In genomic region chr1:172601046-172601630, GRCh38 we compare ENCODE assay signal across 22 cellular contexts. TPM values are rescaled to one million over a fixed set of nuclear protein-coding genes. Genes with fewer than 3 reads are reported as not detected.
DNase-seq lines count a peak whose midpoint lies in the region; ATAC-seq, FAIRE-seq and TF ChIP-seq lines count a peak whose summit lies in the region.
"Had no signal": no experiment of that assay in that cellular context is flagged by ENCODE, and none has a peak within 500 bp of the region (broad histone marks: within the 10 kb centered on the region; RNA-seq: fewer than 3 reads in every experiment).

No MANE protein-coding gene starts in this region.

- H3K79me1 ChIP-seq in IMR-90 (ENCODE audit: low read depth in 1 of 2, low read length in 2 of 2): peaks cover 6 to 10% of the 10 kb centered on the region in 2 experiments

- no peak for DNase-seq in activated T-cell treated with anti-CD3 and anti-CD28 coated beads, Interleukin-2, amount 50 U/mL, for 24 hours
- no peak for DNase-seq in activated T-cell treated with anti-CD3 and anti-CD28 coated beads, Interleukin-2, amount 50 U/mL, for 48 hours
- DNase-seq in IMR-90 (no peak), K562 (ENCODE audit: extremely low read depth in 1 of 4, low spot score in 3 of 4) (no peak), progenitor cell of endocrine pancreas (ENCODE audit: low spot score, unreplicated experiment) (no peak), SW480 (ENCODE audit: low spot score) (no peak), KBM-7 (no peak), AG20443 (ENCODE audit: low spot score) (no peak)
- DNase-seq: C1 segment of cervical spinal cord; CD8-positive, alpha-beta memory T cell; NCI-H1436; NCI-H2029 treated with DMSO at 0.1 percent for 48 hours; NCI-H2171; SIG-M5 had no signal

- peaks cover 72% of the 10 kb centered on the region for H3K36me3 Mint-ChIP-seq in activated T-cell treated with anti-CD3 and anti-CD28 coated beads, Interleukin-2, amount 50 U/mL, for 24 hours (ENCODE audit: low read depth)
- peaks cover 44% of the 10 kb centered on the region for H3K36me3 Mint-ChIP-seq in progenitor cell of endocrine pancreas (ENCODE audit: insufficient read depth)

- no peak overlapping the region for H3K18ac ChIP-seq in IMR-90 (ENCODE audit: low read depth, low read length)

- peaks cover 7% of the 10 kb centered on the region for H3K4me1 Mint-ChIP-seq in activated T-cell treated with anti-CD3 and anti-CD28 coated beads, Interleukin-2, amount 50 U/mL, for 24 hours (ENCODE audit: low read depth)
- H3K4me1 Mint-ChIP-seq in progenitor cell of endocrine pancreas (ENCODE audit: low read depth): peaks cover 14% of the 10 kb centered on the region

- no peak overlapping the region for H3K14ac ChIP-seq in IMR-90 (replicated peaks; ENCODE audit: low read depth, low read length)

- ATAC-seq in IMR-90 (ENCODE audit: low read depth): no peak
- ATAC-seq in K562: peak; percentile 39
- ATAC-seq: SK-N-SH treated with all-trans-retinoic acid at 6 μM for 48 hours had no signal

- no peak overlapping the region for H4K8ac ChIP-seq in IMR-90 (ENCODE audit: low read depth in 2 of 2, low read length in 2 of 2)

- peak overlapping the region; percentile 23 for H3K27ac Mint-ChIP-seq in activated T-cell treated with anti-CD3 and anti-CD28 coated beads, Interleukin-2, amount 50 U/mL, for 24 hours
- peak overlapping the region; percentile 30 for H3K27ac Mint-ChIP-seq in progenitor cell of endocrine pancreas

- TF ChIP-seq CTCF in IMR-90 (conservative IDR thresholded peaks at IDR 0.05; ENCODE audit: low read depth, low read length): no peak
- no peak for TF ChIP-seq CTCF in K562 (IDR thresholded peaks at IDR 0.05 in 2 of 3, conservative IDR thresholded peaks at IDR 0.05 in 1 of 3; ENCODE audit: insufficient read depth in 2 of 3, low read depth in 1 of 3, low read length in 3 of 3)
- no peak for TF ChIP-seq CTCF in progenitor cell of endocrine pancreas (IDR thresholded peaks at IDR 0.05; ENCODE audit: unreplicated experiment)

- TF ChIP-seq POLR2A in IMR-90 (IDR thresholded peaks at IDR 0.05; ENCODE audit: low read depth, low read length) (no peak), K562 (conservative IDR thresholded peaks at IDR 0.05) (no peak)

- no peaks in the 10 kb centered on the region for H3K9me3 Mint-ChIP-seq in activated T-cell treated with anti-CD3 and anti-CD28 coated beads, Interleukin-2, amount 50 U/mL, for 24 hours
- H3K9me3 Mint-ChIP-seq in progenitor cell of endocrine pancreas (ENCODE audit: low read depth): no peaks in the 10 kb centered on the region
- H3K9me3 Mint-ChIP-seq: CD8-positive, alpha-beta memory T cell had no signal

- H3K4ac ChIP-seq in IMR-90 (ENCODE audit: low read depth, low read length): no peak overlapping the region

- H2AFZ ChIP-seq in IMR-90 (replicated peaks; ENCODE audit: low read length, poor library complexity) (no peak overlapping the region), K562 (ENCODE audit: low read depth, low read length) (no peak overlapping the region)
- H2AFZ ChIP-seq: PC-9 had no signal

- H4K5ac ChIP-seq in IMR-90 (ENCODE audit: low read depth, low read length): no peak overlapping the region

- intact Hi-C loops in IMR-90 (cut with micrococcal nuclease): no loop called here
- intact Hi-C loops in K562 (cut with micrococcal nuclease): loop anchor here (2.0 kb wide), 1 partner anchor 42 kb away; no protein-coding TSS in a partner anchor

- no peak overlapping the region for H2BK120ac ChIP-seq in IMR-90 (ENCODE audit: low read depth, low read length)

- CTCF ChIA-PET in IMR-90 (lab: Yijun Ruan, JAX): interaction anchor here (1.1 kb wide), 1 partner anchor 10 kb away, joined by 3 read pairs; no protein-coding TSS in a partner anchor
- CTCF ChIA-PET in K562 (lab: Yijun Ruan, JAX; ENCODE audit: low intra/inter-chr PET ratio): no interaction called here

- no peak overlapping the region for H2AK9ac ChIP-seq in IMR-90 (replicated peaks; ENCODE audit: low read depth, low read length, poor library complexity)

- H3K4me1 ChIP-seq in IMR-90 (ENCODE audit: control insufficient read depth, insufficient read depth, low read length) (no peaks in the 10 kb centered on the region), K562 (replicated peaks in 1 of 2; ENCODE audit: control insufficient read depth in 2 of 2, insufficient read depth in 2 of 2, low read length in 2 of 2) (peaks cover 3% of the 10 kb centered on the region in 2 experiments; a peak in 2 of 5 replicates)

- H2BK15ac ChIP-seq in IMR-90 (ENCODE audit: low read depth, low read length): no peak overlapping the region

- no peak overlapping the region for H3K4me3 ChIP-seq in IMR-90 (ENCODE audit: insufficient read depth, low read depth, low read length)
- no peak overlapping the region for H3K4me3 ChIP-seq in K562
- H3K4me3 ChIP-seq: PC-9 had no signal

- no peak overlapping the region for H3K56ac ChIP-seq in IMR-90 (ENCODE audit: extremely low read depth, insufficient read depth, low read length)

- no peak overlapping the region for H3K4me2 ChIP-seq in IMR-90 (ENCODE audit: low read depth, low read length)
- no peak overlapping the region for H3K4me2 ChIP-seq in K562 (ENCODE audit: insufficient read depth, low read length)
- H3K4me2 ChIP-seq: KMS-11, PC-9 had no signal

- H3K4me3 Mint-ChIP-seq in activated T-cell treated with anti-CD3 and anti-CD28 coated beads, Interleukin-2, amount 50 U/mL, for 24 hours: no peak overlapping the region
- no peak overlapping the region for H3K4me3 Mint-ChIP-seq in progenitor cell of endocrine pancreas (ENCODE audit: low read depth)
- H3K4me3 Mint-ChIP-seq: CD8-positive, alpha-beta memory T cell had no signal

- FAIRE-seq in K562 (lab: Jason Lieb, UNC): no peak
- FAIRE-seq: GM12892, H1 had no signal

- H2BK5ac ChIP-seq in IMR-90 (ENCODE audit: low read depth, low read length, poor library complexity, severe bottlenecking): no peak overlapping the region

- no peak overlapping the region for H2BK20ac ChIP-seq in IMR-90 (ENCODE audit: low read depth, low read length)

- dilution Hi-C loops in IMR-90 (cut with HindIII; ENCODE audit: low sequenced_read_pairs, unreplicated experiment): no loop called here

- H3K9ac ChIP-seq in IMR-90 (ENCODE audit: low read depth, low read length): no peak overlapping the region
- peak overlapping the region in 1 of 2 experiments; percentile 23; a peak in 1 of 4 replicates for H3K9ac ChIP-seq in K562 (ENCODE audit: insufficient read depth in 1 of 2, low read depth in 2 of 2, low read length in 2 of 2)
- H3K9ac ChIP-seq: KMS-11 had no signal

- H3K27me3 Mint-ChIP-seq in activated T-cell treated with anti-CD3 and anti-CD28 coated beads, Interleukin-2, amount 50 U/mL, for 24 hours: no peaks in the 10 kb centered on the region
- no peaks in the 10 kb centered on the region for H3K27me3 Mint-ChIP-seq in progenitor cell of endocrine pancreas
- H3K27me3 Mint-ChIP-seq: CD8-positive, alpha-beta memory T cell had no signal

- H3K27ac ChIP-seq in IMR-90 (ENCODE audit: insufficient read depth, low read length): no peak overlapping the region
- 0 out of 3 replicates have a peak overlapping the region, but pooled peaks have one; percentile 15 for H3K27ac ChIP-seq in K562 (ENCODE audit: extremely low read depth, low read depth, low read length)
- H3K27ac ChIP-seq: KMS-11, PC-9, RWPE1 had no signal

- H4K91ac ChIP-seq in IMR-90 (ENCODE audit: insufficient read depth, low read depth, low read length): no peak overlapping the region

- POLR2A ChIA-PET in IMR-90 (lab: Charles Lee; ENCODE audit: unreplicated experiment): no interaction called here
- POLR2A ChIA-PET in K562 (lab: Yijun Ruan, JAX): interaction anchor here (0.7 to 1.0 kb wide), 2 partner anchors 10 to 37 kb away, joined by 3 read pairs; no protein-coding TSS in a partner anchor

- H3K36me3 ChIP-seq in IMR-90 (ENCODE audit: control insufficient read depth, insufficient read depth, low read length) (peaks cover 16% of the 10 kb centered on the region), K562 (ENCODE audit: control insufficient read depth, insufficient read depth, low read length) (peaks cover 34% of the 10 kb centered on the region)

- H3K23ac ChIP-seq in IMR-90 (ENCODE audit: low read depth, low read length): 0 out of 2 replicates have a peak overlapping the region, but pooled peaks have one; percentile 2

- H3K9me1 ChIP-seq in IMR-90 (ENCODE audit: insufficient read depth, low read length): peaks cover 5% of the 10 kb centered on the region; the same call in 1 of the 2 replicates
- no peaks in the 10 kb centered on the region for H3K9me1 ChIP-seq in K562 (ENCODE audit: control insufficient read depth, insufficient read depth, low read length)

- H4K20me1 ChIP-seq in IMR-90 (ENCODE audit: insufficient read depth, low read length): no peaks in the 10 kb centered on the region
- no peaks in the 10 kb centered on the region for H4K20me1 ChIP-seq in K562 (replicated peaks; ENCODE audit: control insufficient read depth, insufficient read depth, low read length)

- no peak overlapping the region for H2AK5ac ChIP-seq in IMR-90 (ENCODE audit: low read depth, low read length)

- H3K27me3 ChIP-seq in IMR-90 (ENCODE audit: control insufficient read depth, insufficient read depth, low read length): no peaks in the 10 kb centered on the region
- no peaks in the 10 kb centered on the region for H3K27me3 ChIP-seq in K562 (ENCODE audit: control insufficient read depth in 2 of 2, insufficient read depth in 2 of 2, low read length in 2 of 2)

- WGBS in IMR-90 (ENCODE audit: extremely low coverage in 2 of 2, insufficient read length in 1 of 2), 2 experiments: 93% methylated on average over 4 of the region's 6 CpGs; no CpG with 5 or more reads in 1 of the 2 experiments
- WGBS in K562 (ENCODE audit: insufficient coverage, low coverage, missing lambda C conversion rate): 84% methylated on average over 6 of the region's 6 CpGs

- no peaks in the 10 kb centered on the region for H3K79me2 ChIP-seq in K562 (ENCODE audit: control insufficient read depth, insufficient read depth, low read length)

- TF ChIP-seq EP300 in K562 (IDR thresholded peaks at IDR 0.05; ENCODE audit: low read length): no peak

- in situ Hi-C loops in IMR-90 (cut with MboI; ENCODE audit: low sequenced_read_pairs): no loop called here
- in situ Hi-C loops in K562 (cut with MboI): no loop called here
- in situ Hi-C loops in KBM-7 (cut with MboI; ENCODE audit: low pct_unique_long_range_greater_than_20kb, low sequenced_read_pairs): no loop called here

- no peaks in the 10 kb centered on the region for H3K9me3 ChIP-seq in IMR-90 (ENCODE audit: control insufficient read depth, insufficient read depth, low read length)
- H3K9me3 ChIP-seq in K562 (replicated peaks; ENCODE audit: control insufficient read depth, insufficient read depth, low read depth, low read length): no peaks in the 10 kb centered on the region

- TF ChIP-seq RAD21 in IMR-90 (IDR thresholded peaks at IDR 0.05; ENCODE audit: low read length): no peak
- no peak for TF ChIP-seq RAD21 in K562 (CRISPR knock-in tag; conservative IDR thresholded peaks at IDR 0.05 in 1 of 2, IDR thresholded peaks at IDR 0.05 in 1 of 2)

- no TSS peak for BruUV-seq in IMR-90 (replicated peaks; lab: Mats Ljungman, UMichigan)
- no TSS peak for BruUV-seq in K562 (replicated peaks; lab: Mats Ljungman, UMichigan)

RNA-seq across cellular contexts. Expression of gene FASLG, which starts 57.8 kb away (rescaled TPM):
- 0.18 and 0.28 TPM in 2 replicates for total RNA-seq in IMR-90 (2012; rRNA removed)
- polyA plus RNA-seq in IMR-90 (2012; rRNA removed): 0.10 and 0.14 TPM in 2 replicates
- 0.06 and 0.07 TPM in 2 replicates for polyA plus RNA-seq in IMR-90 (2012; cell fraction: cytosol; rRNA removed)
- polyA plus RNA-seq in IMR-90 (2012; cell fraction: nucleus; rRNA removed; ENCODE audit: low replicate concordance): 0.05 and 0.09 TPM in 2 replicates
- not detected in 2 replicates for total RNA-seq in K562 (2011; cell fraction: chromatin; rRNA removed; ENCODE audit: low replicate concordance)
- not detected in 2 replicates for total RNA-seq in K562 (2011; cell fraction: nucleolus; rRNA removed)
- not detected in 2 replicates for total RNA-seq in K562 (2011; cell fraction: nucleoplasm; rRNA removed)
- total RNA-seq in K562 (2014; rRNA removed): not detected in 2 replicates
- not detected in 2 replicates for total RNA-seq in K562 (2014; rRNA removed; fragmentation: Illumina TruSeq; extraction: Trizol)
- total RNA-seq in K562 (2015; rRNA removed; fragmentation: Illumina TruSeq; extraction: Trizol): not detected in 2 replicates
- not detected in 2 replicates for total RNA-seq in K562 (2021)
- polyA plus RNA-seq in K562 (2011; rRNA removed): 0.05 TPM in 1 of 2 replicates, not detected in the other
- polyA plus RNA-seq in K562 (2011; cell fraction: cytosol; rRNA removed): not detected in 2 replicates
- polyA plus RNA-seq in K562 (2011; cell fraction: nucleus; rRNA removed): not detected in 2 replicates
- 0.04 TPM in 1 of 2 replicates, not detected in the other for polyA plus RNA-seq in K562 (2012)
- not detected in 2 replicates for polyA plus RNA-seq in K562 (2014; fragmentation: Illumina TruSeq; extraction: Trizol)
- polyA plus RNA-seq in K562 (2014; fragmentation: Nextera tagmentation; extraction: Ambion mirVana): not detected
- not detected in 2 replicates for polyA plus RNA-seq in K562 (2014; rRNA removed)
- polyA minus RNA-seq in K562 (2011; rRNA and poly(A)+ RNA removed): not detected in 2 replicates
- not detected in 2 replicates for polyA minus RNA-seq in K562 (2011; cell fraction: cytosol; rRNA and poly(A)+ RNA removed)
- polyA minus RNA-seq in K562 (2011; cell fraction: nucleus; rRNA and poly(A)+ RNA removed): not detected in 2 replicates
- total RNA-seq in progenitor cell of endocrine pancreas: not detected in 2 replicates
- total RNA-seq: A673, H1, NCI-H460, PC-9 had no signal
- polyA plus RNA-seq: H1 had no signal
